In the genomic region with DNA sequence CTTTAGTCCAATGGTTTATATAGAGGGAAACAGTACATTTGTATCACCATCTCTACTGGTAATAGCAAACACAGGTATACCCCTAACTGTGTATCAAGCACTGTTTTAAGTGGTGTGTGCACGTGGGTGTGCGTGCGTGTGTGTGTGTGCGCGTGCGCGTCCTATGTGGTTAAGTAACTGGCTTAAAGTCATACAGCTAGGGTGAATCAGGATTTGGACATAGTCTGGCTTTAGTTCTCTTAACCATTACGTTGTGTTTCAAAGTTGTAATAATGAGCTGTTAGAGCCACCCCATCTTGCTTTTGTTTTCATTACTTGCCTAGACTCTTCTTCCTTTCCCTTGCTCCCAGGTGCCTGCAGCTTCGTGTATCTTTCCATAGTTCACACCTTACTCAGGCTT, we compare ENCODE assay signal across 8 cellular contexts. TPM values are rescaled to one million over a fixed set of nuclear protein-coding genes. Genes with fewer than 3 reads are reported as not detected.
DNase-seq lines count a peak whose midpoint lies in the region; ATAC-seq, FAIRE-seq and TF ChIP-seq lines count a peak whose summit lies in the region.

No MANE protein-coding gene starts in this region.

- no peak for TF ChIP-seq POLR2A in A549 (IDR thresholded peaks at IDR 0.05; ENCODE audit: low read length)

- H3K27ac ChIP-seq in A549 (no peak overlapping the region), HL-60 (replicated peaks) (peak overlapping the region; percentile 99), small intestine (ENCODE audit: low read depth in 1 of 2, low read length in 1 of 2) (no peak overlapping the region)

- no peak overlapping the region for H3K27ac Mint-ChIP-seq in glutamatergic neuron (ENCODE audit: unreplicated experiment)

- no peak for FAIRE-seq in A549 (lab: Jason Lieb, UNC)
- no peak for FAIRE-seq in small intestine (lab: Jason Lieb, UNC)

- H3K9me3 Mint-ChIP-seq in glutamatergic neuron (ENCODE audit: unreplicated experiment): peaks cover 4% of the 10 kb centered on the region

- CTCF ChIA-PET in A549 (lab: Yijun Ruan, JAX): interaction anchor here (0.7 to 5.4 kb wide), 5 partner anchors 12 to 256 kb away, joined by 3 to 44 read pairs (median 3); no protein-coding TSS in a partner anchor

- 83% methylated on average over 9 of the region's 9 CpGs for WGBS in A549 (ENCODE audit: missing lambda C conversion rate)
- WGBS in small intestine, 3 donors: 40 to 70% (median 58%) methylated on average over 9 of the region's 9 CpGs

- H3K36me3 ChIP-seq in BE2C (no peaks in the 10 kb centered on the region), small intestine (ENCODE audit: control insufficient read depth in 2 of 2, insufficient read depth in 2 of 2, low read length in 2 of 2) (no peaks in the 10 kb centered on the region)

- TF ChIP-seq RAD21 in A549 (conservative IDR thresholded peaks at IDR 0.05 in 1 of 2, IDR thresholded peaks at IDR 0.05 in 1 of 2): no peak

- no peaks in the 10 kb centered on the region for H3K27me3 Mint-ChIP-seq in glutamatergic neuron (ENCODE audit: unreplicated experiment)

- H3K4me2 ChIP-seq in A549: peak overlapping the region; percentile 83

- H3K27me3 ChIP-seq in HL-60 (ENCODE audit: insufficient read depth, poor library complexity, severe bottlenecking): no peaks in the 10 kb centered on the region
- H3K27me3 ChIP-seq in BE2C: no peaks in the 10 kb centered on the region
- no peaks in the 10 kb centered on the region for H3K27me3 ChIP-seq in small intestine (ENCODE audit: control insufficient read depth in 2 of 2, insufficient read depth in 2 of 2, low read length in 2 of 2)

- peaks cover 19% of the 10 kb centered on the region; the same call in 2 of the 3 replicates for H3K4me1 ChIP-seq in A549
- H3K4me1 ChIP-seq in BE2C: no peaks in the 10 kb centered on the region
- H3K4me1 ChIP-seq in small intestine (ENCODE audit: control insufficient read depth in 2 of 2, insufficient read depth in 1 of 2, low read depth in 1 of 2, low read length in 1 of 2): peaks cover 2 to 3% of the 10 kb centered on the region in 2 donors

- TF ChIP-seq CTCF in A549 (IDR thresholded peaks at IDR 0.05) (no peak), HL-60 (IDR thresholded peaks at IDR 0.05; ENCODE audit: insufficient read depth, low read length) (no peak), glutamatergic neuron (IDR thresholded peaks at IDR 0.05; ENCODE audit: partially characterized antibody, unreplicated experiment) (no peak), BE2C (IDR thresholded peaks at IDR 0.05; ENCODE audit: low read depth, low read length) (no peak)

- no peaks in the 10 kb centered on the region for H3K9me3 ChIP-seq in A549
- no peaks in the 10 kb centered on the region for H3K9me3 ChIP-seq in BE2C
- H3K9me3 ChIP-seq in small intestine (ENCODE audit: control insufficient read depth, low read depth): no peaks in the 10 kb centered on the region

- POLR2A ChIA-PET in A549 (lab: Yijun Ruan, JAX): interaction anchor here (4.1 kb wide), 1 partner anchor 99 kb away, joined by 18 read pairs; a partner anchor contains a TSS

- H3K36me3 Mint-ChIP-seq in glutamatergic neuron (ENCODE audit: unreplicated experiment): no peaks in the 10 kb centered on the region

- DNase-seq in A549 (ENCODE audit: low read depth in 1 of 2, low spot score in 1 of 2) (peak in 1 of 2 experiments; percentile 28), HL-60 (ENCODE audit: low read depth in 1 of 2, low spot score in 1 of 2) (peak; percentile 76 to 82), glutamatergic neuron (no peak), hepatic stellate cell (ENCODE audit: low spot score) (no peak), BE2C (no peak), small intestine (no peak)
- DNase-seq in activated CD4-positive, alpha-beta T cell treated with anti-CD3 and anti-CD28 coated beads for 48 hours: peak; percentile 54

- no peak for TF ChIP-seq EP300 in A549 (IDR thresholded peaks at IDR 0.05)

- peak overlapping the region; percentile 8 for H3K4me3 Mint-ChIP-seq in glutamatergic neuron (ENCODE audit: unreplicated experiment)

- ATAC-seq in A549 (no peak), GM19023 (IDR thresholded peaks at IDR 0.05; ENCODE audit: unreplicated experiment) (no peak)

- peaks cover 9% of the 10 kb centered on the region for H3K4me1 Mint-ChIP-seq in glutamatergic neuron (ENCODE audit: low read depth, unreplicated experiment)

- H3K4me3 ChIP-seq in A549: no peak overlapping the region
- H3K4me3 ChIP-seq in HL-60 (replicated peaks; ENCODE audit: insufficient read depth, low read length): peak overlapping the region; percentile 81
- no peak overlapping the region for H3K4me3 ChIP-seq in BE2C (ENCODE audit: low read depth, low read length)
- peak overlapping the region in 1 of 2 donors; percentile 97 for H3K4me3 ChIP-seq in small intestine (ENCODE audit: low read depth in 1 of 2, low read length in 2 of 2)

TF ChIP-seq in A549, 52 proteins besides CTCF, POLR2A, EP300 and RAD21:
- TF ChIP-seq FOXS1 (CRISPR knock-in tag; IDR thresholded peaks at IDR 0.05) (no peak), CHD2 (IDR thresholded peaks at IDR 0.05; ENCODE audit: low read length, partially characterized antibody) (no peak), FOSL2 (IDR thresholded peaks at IDR 0.05) (no peak), FOSL2 (CRISPR knock-in tag; IDR thresholded peaks at IDR 0.05) (no peak), MAZ (IDR thresholded peaks at IDR 0.05; ENCODE audit: borderline replicate concordance, low read depth, low read length) (no peak), RNF2 (IDR thresholded peaks at IDR 0.05; ENCODE audit: borderline replicate concordance, low read depth) (no peak), ZFP36 (IDR thresholded peaks at IDR 0.05; ENCODE audit: borderline replicate concordance, partially characterized antibody) (no peak)
- TF ChIP-seq, protein P1, sequence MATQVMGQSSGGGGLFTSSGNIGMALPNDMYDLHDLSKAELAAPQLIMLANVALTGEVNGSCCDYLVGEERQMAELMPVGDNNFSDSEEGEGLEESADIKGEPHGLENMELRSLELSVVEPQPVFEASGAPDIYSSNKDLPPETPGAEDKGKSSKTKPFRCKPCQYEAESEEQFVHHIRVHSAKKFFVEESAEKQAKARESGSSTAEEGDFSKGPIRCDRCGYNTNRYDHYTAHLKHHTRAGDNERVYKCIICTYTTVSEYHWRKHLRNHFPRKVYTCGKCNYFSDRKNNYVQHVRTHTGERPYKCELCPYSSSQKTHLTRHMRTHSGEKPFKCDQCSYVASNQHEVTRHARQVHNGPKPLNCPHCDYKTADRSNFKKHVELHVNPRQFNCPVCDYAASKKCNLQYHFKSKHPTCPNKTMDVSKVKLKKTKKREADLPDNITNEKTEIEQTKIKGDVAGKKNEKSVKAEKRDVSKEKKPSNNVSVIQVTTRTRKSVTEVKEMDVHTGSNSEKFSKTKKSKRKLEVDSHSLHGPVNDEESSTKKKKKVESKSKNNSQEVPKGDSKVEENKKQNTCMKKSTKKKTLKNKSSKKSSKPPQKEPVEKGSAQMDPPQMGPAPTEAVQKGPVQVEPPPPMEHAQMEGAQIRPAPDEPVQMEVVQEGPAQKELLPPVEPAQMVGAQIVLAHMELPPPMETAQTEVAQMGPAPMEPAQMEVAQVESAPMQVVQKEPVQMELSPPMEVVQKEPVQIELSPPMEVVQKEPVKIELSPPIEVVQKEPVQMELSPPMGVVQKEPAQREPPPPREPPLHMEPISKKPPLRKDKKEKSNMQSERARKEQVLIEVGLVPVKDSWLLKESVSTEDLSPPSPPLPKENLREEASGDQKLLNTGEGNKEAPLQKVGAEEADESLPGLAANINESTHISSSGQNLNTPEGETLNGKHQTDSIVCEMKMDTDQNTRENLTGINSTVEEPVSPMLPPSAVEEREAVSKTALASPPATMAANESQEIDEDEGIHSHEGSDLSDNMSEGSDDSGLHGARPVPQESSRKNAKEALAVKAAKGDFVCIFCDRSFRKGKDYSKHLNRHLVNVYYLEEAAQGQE (IDR thresholded peaks at IDR 0.05): no peak

RNA-seq across cellular contexts. Expression of a gene that starts 2.1 kb away (rescaled TPM):
- polyA plus RNA-seq in A549 (2011; rRNA removed) (161 and 173 TPM in 2 replicates), A549 (2017; fragmentation: RNase III; extraction: RNeasy Plus Mini Kit Qiagen cat#74134 plus additional on column Dnase treatment) (93.1 to 102 TPM (median 95.4 TPM) in 3 replicates), small intestine (100 to 1,000 TPM; 102 to 331 (median 260) TPM)
- polyA plus RNA-seq in A549 (2012; cell fraction: cytosol; rRNA removed): 68.9 and 79.4 TPM in 2 replicates
- 48.4 and 94.9 TPM in 2 replicates for polyA plus RNA-seq in A549 (2012; cell fraction: nucleus; rRNA removed)
- 136 and 140 TPM in 2 replicates for polyA minus RNA-seq in A549 (2011; rRNA and poly(A)+ RNA removed)
- 30.5 TPM for total RNA-seq in glutamatergic neuron (ENCODE audit: unreplicated experiment)
- 71.5 TPM for polyA plus RNA-seq in BE2C (2012; ENCODE audit: insufficient read depth, insufficient read length, low read depth)

RNA-seq across cellular contexts. Expression of a gene that starts 2.4 kb away (rescaled TPM):
- 161 and 174 TPM in 2 replicates for polyA plus RNA-seq in A549 (2011; rRNA removed)
- polyA plus RNA-seq in A549 (2012; cell fraction: cytosol; rRNA removed): 57.5 and 58.9 TPM in 2 replicates
- 53.6 and 79.3 TPM in 2 replicates for polyA plus RNA-seq in A549 (2012; cell fraction: nucleus; rRNA removed)
- 122 to 123 TPM (median 122 TPM) in 3 replicates for polyA plus RNA-seq in A549 (2017; fragmentation: RNase III; extraction: RNeasy Plus Mini Kit Qiagen cat#74134 plus additional on column Dnase treatment)
- 163 and 188 TPM in 2 replicates for polyA minus RNA-seq in A549 (2011; rRNA and poly(A)+ RNA removed)
- 89.8 TPM for total RNA-seq in glutamatergic neuron (ENCODE audit: unreplicated experiment)
- polyA plus RNA-seq in BE2C (2012; ENCODE audit: insufficient read depth, insufficient read length, low read depth): 126 TPM
- 100 to 1,000 TPM; 145 to 209 (median 170) TPM for polyA plus RNA-seq in small intestine

Comparison
In these comparisons a context has a peak if more than half of its experiments do, and no peak if none do; other contexts are left out.
1. DNase-seq: peak in HL-60 (2 of 2) and activated CD4-positive, alpha-beta T cell treated with anti-CD3 and anti-CD28 coated beads for 48 hours (single experiment); none in glutamatergic neuron (single experiment), hepatic stellate cell (single experiment), BE2C (single experiment) and small intestine (single experiment).